ENCODE assay signal across 8 cellular contexts in genomic region chr3:157159762-157160651, GRCh38. TPM values are rescaled to one million over a fixed set of nuclear protein-coding genes. Genes with fewer than 3 reads are reported as not detected.
DNase-seq lines count a peak whose midpoint lies in the region; ATAC-seq and TF ChIP-seq lines count a peak whose summit lies in the region.

Gene CCNL1 (minus strand): TSS chr3:157160147. CDS start chr3:157160094, 53 bp downstream.

- no peaks in the 10 kb centered on the region for H3K9me3 ChIP-seq in upper lobe of left lung

- peak in 2 of 4 donors; percentile 90 to 99 for TF ChIP-seq EP300 in upper lobe of left lung (IDR thresholded peaks at IDR 0.05)

- peaks cover 49% of the 10 kb centered on the region for H3K4me1 Mint-ChIP-seq in T-helper 1 cell treated with Interleukin-12 subunit alpha and Interleukin-12 subunit beta and Interleukin-4 antibody, amounts not matched to agents 30 μg/mL and 1 μg/mL, for 36 hours (ENCODE audit: low read depth)

- peaks cover 16 to 38% (median 26%) of the 10 kb centered on the region in 4 donors for H3K36me3 ChIP-seq in upper lobe of left lung

- peak within 1 kb of the TSS; percentile 83 to 86 (median 84) for H3K4me3 ChIP-seq in upper lobe of left lung

- peak within 1 kb of the TSS; percentile 99 to 100 (median 100) for H3K27ac ChIP-seq in upper lobe of left lung

- DNase-seq in NCI-H1694 treated with DMSO at 0.1 percent for 48 hours (lab: John Stamatoyannopoulos, UW) (peak; percentile 92), amniotic stem cell (lab: John Stamatoyannopoulos, UW) (peak; percentile 94), left cardiac atrium (peak; percentile 98), posterior vena cava (ENCODE audit: low spot score) (peak; percentile 99), upper lobe of left lung (peak; percentile 96 to 100)

- H3K27ac Mint-ChIP-seq in T-helper 1 cell treated with Interleukin-12 subunit alpha and Interleukin-12 subunit beta and Interleukin-4 antibody, amounts not matched to agents 30 μg/mL and 1 μg/mL, for 36 hours = peak within 1 kb of the TSS; percentile 87

- peak; percentile 96 to 100 (median 100) for TF ChIP-seq POLR2A in upper lobe of left lung (IDR thresholded peaks at IDR 0.05)

- TF ChIP-seq CTCF in upper lobe of left lung (IDR thresholded peaks at IDR 0.05) = peak in 3 of 6 experiments; percentile 3 to 35 (median 28)

- H3K4me3 Mint-ChIP-seq in T-helper 1 cell treated with Interleukin-12 subunit alpha and Interleukin-12 subunit beta and Interleukin-4 antibody, amounts not matched to agents 30 μg/mL and 1 μg/mL, for 36 hours = peak within 1 kb of the TSS; percentile 92

- intact Hi-C loops in left cardiac atrium (cut with DNase I) = loop anchor here in 1 of 2 donors (1.0 kb wide), 1 partner anchor 14 kb away; no protein-coding TSS in a partner anchor
- intact Hi-C loops in posterior vena cava (cut with DNase I) = loop anchor here in 1 of 2 donors (2.0 kb wide), 1 partner anchor 15 kb away; no protein-coding TSS in a partner anchor

- H3K4me1 ChIP-seq in upper lobe of left lung = peaks cover 46 to 55% (median 49%) of the 10 kb centered on the region in 4 donors

- WGBS in upper lobe of left lung, 2 donors = 0 to 5% methylated on average over 4 to 23 of the region's 88 CpGs

- ATAC-seq in GM18499 (IDR thresholded peaks at IDR 0.05; ENCODE audit: insufficient read depth, unreplicated experiment) = peak; percentile 79
- ATAC-seq in HG02938 (IDR thresholded peaks at IDR 0.05; ENCODE audit: unreplicated experiment) = peak; percentile 79
- peak; percentile 94 for ATAC-seq in left cardiac atrium
- peak; percentile 96 to 98 for ATAC-seq in upper lobe of left lung (ENCODE audit: low FRiP score in 2 of 2)

- H3K9me3 Mint-ChIP-seq in T-helper 1 cell treated with Interleukin-12 subunit alpha and Interleukin-12 subunit beta and Interleukin-4 antibody, amounts not matched to agents 30 μg/mL and 1 μg/mL, for 36 hours = no peaks in the 10 kb centered on the region

- H3K36me3 Mint-ChIP-seq in T-helper 1 cell treated with Interleukin-12 subunit alpha and Interleukin-12 subunit beta and Interleukin-4 antibody, amounts not matched to agents 30 μg/mL and 1 μg/mL, for 36 hours (ENCODE audit: low read depth) = peaks cover 47% of the 10 kb centered on the region

- H3K27me3 Mint-ChIP-seq in T-helper 1 cell treated with Interleukin-12 subunit alpha and Interleukin-12 subunit beta and Interleukin-4 antibody, amounts not matched to agents 30 μg/mL and 1 μg/mL, for 36 hours (ENCODE audit: low read depth) = no peaks in the 10 kb centered on the region

- H3K27me3 ChIP-seq in upper lobe of left lung = no peaks in the 10 kb centered on the region

RNA-seq across cellular contexts. Expression of gene CCNL1, which starts in this region (rescaled TPM):
- 10 to 100 TPM; 44.9 to 64.2 TPM for total RNA-seq in left cardiac atrium
- total RNA-seq in posterior vena cava = 100 to 1,000 TPM in 1 of 2 donors, 10 to 100 TPM in 1; 84.5 to 125 TPM
- 100 to 1,000 TPM; 118 to 344 (median 246) TPM for total RNA-seq in upper lobe of left lung

Comparison
In these comparisons a context has a peak if more than half of its experiments do, and no peak if none do; other contexts are left out.
1. Peak in every context shown above with its lines: DNase-seq, ATAC-seq, H3K4me3 ChIP-seq and H3K27ac ChIP-seq.